24 cellular contexts compared by ENCODE assay signal in the genomic region with DNA sequence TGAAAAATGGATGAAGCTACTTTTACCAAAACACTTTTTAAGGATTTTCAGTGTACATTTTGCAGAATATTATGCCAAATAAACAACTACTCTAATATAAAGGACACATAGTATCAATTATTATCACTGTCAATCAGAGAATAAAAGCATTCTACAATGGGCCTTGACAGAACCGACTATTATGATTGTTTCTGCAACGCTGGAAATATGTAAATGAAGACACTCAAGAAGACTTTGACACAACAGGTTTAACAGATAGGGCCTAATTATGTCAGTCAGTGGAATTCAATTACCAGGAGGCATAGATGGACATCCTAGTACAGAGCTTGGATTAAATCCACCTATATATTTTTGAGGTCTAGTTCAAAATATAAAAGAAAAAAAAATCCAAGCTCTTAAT. TPM values are rescaled to one million over a fixed set of nuclear protein-coding genes. Genes with fewer than 3 reads are reported as not detected.
DNase-seq lines count a peak whose midpoint lies in the region; ATAC-seq and TF ChIP-seq lines count a peak whose summit lies in the region.
"Had no signal": no experiment of that assay in that cellular context is flagged by ENCODE, and none has a peak within 500 bp of the region (broad histone marks: within the 10 kb centered on the region; RNA-seq: fewer than 3 reads in every experiment).

No MANE protein-coding gene starts in this region.

- no peaks in the 10 kb centered on the region for H3K4me1 ChIP-seq in Karpas-422 (ENCODE audit: low read length)
- H3K4me1 ChIP-seq: BE2C, BLaER1 had no signal

- no peak overlapping the region for H3K4me2 ChIP-seq in Karpas-422 (ENCODE audit: low read depth, low read length, poor library complexity, severe bottlenecking)
- no peak overlapping the region for H3K4me2 ChIP-seq in neural cell (ENCODE audit: low read length)
- H3K4me2 ChIP-seq: BLaER1 had no signal

- no peaks in the 10 kb centered on the region for H3K79me2 ChIP-seq in Karpas-422 (ENCODE audit: low read length)
- H3K79me2 ChIP-seq in neural cell (replicated peaks; ENCODE audit: insufficient read depth, low read length), result no peaks in the 10 kb centered on the region

- no peak overlapping the region for H3K27ac ChIP-seq in Karpas-422 (ENCODE audit: low read length)
- peak overlapping the region; percentile 17 for H3K27ac ChIP-seq in neural cell (ENCODE audit: low read length)
- H3K27ac ChIP-seq: BLaER1 had no signal

- TF ChIP-seq CTCF in neural cell (IDR thresholded peaks at IDR 0.05; ENCODE audit: poor library complexity, severe bottlenecking) (no peak), GM20000 (IDR thresholded peaks at IDR 0.05; ENCODE audit: extremely low read depth, missing control alignments) (no peak)

- no peaks in the 10 kb centered on the region for H4K20me1 ChIP-seq in Karpas-422 (ENCODE audit: insufficient read depth, low read depth, low read length)
- H4K20me1 ChIP-seq in neural cell (ENCODE audit: insufficient read depth), result no peaks in the 10 kb centered on the region
- H4K20me1 ChIP-seq: BLaER1 had no signal

- no peaks in the 10 kb centered on the region for H3K9me3 ChIP-seq in Karpas-422 (ENCODE audit: low read length)
- H3K9me3 ChIP-seq in neural cell (ENCODE audit: low read length), result no peaks in the 10 kb centered on the region
- H3K9me3 ChIP-seq: BE2C, BLaER1 had no signal

- TF ChIP-seq RAD21 in neural cell (conservative IDR thresholded peaks at IDR 0.05), result no peak

- H2AFZ ChIP-seq in Karpas-422 (ENCODE audit: low read length) (no peak overlapping the region), neural cell (ENCODE audit: low read depth, low read length) (no peak overlapping the region)

- no peak for ATAC-seq in GM18870 (IDR thresholded peaks at IDR 0.05; ENCODE audit: unreplicated experiment)
- ATAC-seq: GM12878 had no signal

- H3K9me2 ChIP-seq in Karpas-422 (replicated peaks; ENCODE audit: insufficient read depth, low read length) (no peaks in the 10 kb centered on the region), neural cell (ENCODE audit: insufficient read depth, low read length) (no peaks in the 10 kb centered on the region)

- H3K9ac ChIP-seq in Karpas-422 (ENCODE audit: low read length), result no peak overlapping the region
- no peak overlapping the region for H3K9ac ChIP-seq in neural cell (ENCODE audit: low read length)
- H3K9ac ChIP-seq: BLaER1 had no signal

- H3K4me3 ChIP-seq in Karpas-422 (ENCODE audit: low read length), result no peak overlapping the region
- H3K4me3 ChIP-seq in neural cell (ENCODE audit: low read length), result no peak overlapping the region
- H3K4me3 ChIP-seq: BLaER1, GM12878 had no signal

- DNase-seq in Karpas-422 (peak; percentile 0), NCI-H69 (lab: John Stamatoyannopoulos, UW) (peak; percentile 4), GM20000 (ENCODE audit: low spot score) (no peak)
- DNase-seq: 8988T; ACHN; BE2C; C1 segment of cervical spinal cord; CD4-positive, alpha-beta memory T cell; CD4-positive, CD25-positive, alpha-beta regulatory T cell; CD8-positive, alpha-beta memory T cell; COR-L47; DMS 273 treated with DMSO at 0.1 percent for 48 hours; DMS153; DMS53; DMS79; DND-41; EL; GDM1 had no signal

- TF ChIP-seq EP300 in neural cell (conservative IDR thresholded peaks at IDR 0.05; ENCODE audit: poor library complexity, severe bottlenecking), result peak; percentile 86

- H3K36me3 ChIP-seq in Karpas-422 (ENCODE audit: insufficient read depth, low read length) (no peaks in the 10 kb centered on the region), neural cell (ENCODE audit: insufficient read depth, low read length) (no peaks in the 10 kb centered on the region)
- H3K36me3 ChIP-seq: BE2C, BLaER1 had no signal

- no peaks in the 10 kb centered on the region for H3F3A ChIP-seq in neural cell (ENCODE audit: insufficient read depth, low read length, poor library complexity, severe bottlenecking)

- H3K27me3 ChIP-seq in Karpas-422 (ENCODE audit: low read length) (no peaks in the 10 kb centered on the region), neural cell (ENCODE audit: insufficient read depth, low read depth, low read length) (no peaks in the 10 kb centered on the region)
- H3K27me3 ChIP-seq: BE2C, BLaER1 had no signal

TF ChIP-seq in neural cell, 6 proteins besides CTCF, POLR2A, EP300 and RAD21:
- TF ChIP-seq POLR2AphosphoS5 (IDR thresholded peaks at IDR 0.05) (peak; percentile 58), EZH2 (IDR thresholded peaks at IDR 0.05; ENCODE audit: borderline replicate concordance, insufficient read depth, low read length, poor library complexity, severe bottlenecking) (no peak)

RNA-seq across cellular contexts. Expression of a gene that starts 58.7 kb away (rescaled TPM):
- total RNA-seq in Karpas-422 (2014; rRNA removed; shearing (Covaris generic); ENCODE audit: low replicate concordance), result 15.2 and 30.5 TPM in 2 replicates
- polyA plus RNA-seq in neural cell, result 1.8 and 2.0 TPM in 2 replicates
- 12.0 and 13.4 TPM in 2 replicates for polyA minus RNA-seq in neural cell
- total RNA-seq: CD4-positive, alpha-beta memory T cell; CD4-positive, CD25-positive, alpha-beta regulatory T cell; G401 had no signal
- polyA plus RNA-seq: CD14-positive monocyte; CD4-positive, CD25-positive, alpha-beta regulatory T cell; CD8-positive, alpha-beta memory T cell had no signal
